ENCODE assay signal across 1 cellular context in genomic region chr18:76482267-76482666, GRCh38.
TF ChIP-seq lines count a peak whose summit lies in the region.

No MANE protein-coding gene starts in this region.

TF ChIP-seq in HepG2, 621 proteins besides CTCF, POLR2A, EP300 and RAD21 (continued from another document):
- TF ChIP-seq ZBTB38 (CRISPR knock-in tag; IDR thresholded peaks at IDR 0.05) (peak; percentile 77; the same call in 1 of the 2 replicates), ZNF780A (CRISPR knock-in tag; IDR thresholded peaks at IDR 0.05) (no peak), RBM22 (optimal IDR thresholded peaks at IDR 0.05; ENCODE audit: low read length) (peak; percentile 69)
